ENCODE assay signal across 1 cellular context in the genomic region with DNA sequence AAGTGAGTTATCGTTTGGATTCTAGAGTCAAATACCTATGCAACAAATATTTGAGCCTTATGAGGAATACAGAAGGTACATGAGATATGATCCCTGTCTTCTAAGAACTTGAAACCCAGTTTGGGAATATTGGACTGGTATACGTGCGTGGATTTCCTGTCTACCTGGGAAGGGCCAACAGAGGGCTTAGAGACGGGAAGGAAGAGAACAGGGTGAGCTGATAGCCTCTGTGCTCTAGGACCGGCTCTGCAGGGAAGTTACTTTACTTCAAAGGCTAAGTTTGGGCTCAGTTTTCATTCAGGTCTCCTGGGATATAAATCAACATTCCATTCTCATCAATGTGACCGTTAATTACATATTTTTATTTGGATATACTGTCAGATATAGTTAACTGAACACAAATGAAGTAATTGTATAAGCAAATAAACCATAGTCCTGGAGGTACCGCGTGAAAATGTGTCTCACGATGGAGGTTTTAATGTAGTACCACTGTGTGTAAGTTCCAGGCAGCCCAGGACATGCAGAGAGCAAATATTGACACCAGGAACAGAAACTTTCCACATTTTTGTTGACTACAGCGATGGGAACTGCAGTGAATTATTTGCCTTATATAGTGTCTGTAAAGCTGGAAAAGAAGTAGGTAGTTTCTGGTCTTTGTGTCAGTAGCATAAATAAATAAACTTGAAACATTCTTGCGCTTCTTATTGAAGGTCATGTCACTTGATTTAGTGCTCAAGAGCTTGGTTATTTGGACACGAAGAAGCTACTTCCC.
TF ChIP-seq lines count a peak whose summit lies in the region.

No MANE protein-coding gene starts in this region.

TF ChIP-seq in A549, 52 proteins besides CTCF, POLR2A, EP300 and RAD21:
- TF ChIP-seq ATOH8 (CRISPR knock-in tag; IDR thresholded peaks at IDR 0.05; ENCODE audit: low read depth), result no peak
- no peak for TF ChIP-seq TP53 (CRISPR knock-in tag; IDR thresholded peaks at IDR 0.05)
- no peak for TF ChIP-seq MAFK (IDR thresholded peaks at IDR 0.05; ENCODE audit: partially characterized antibody)
- TF ChIP-seq RCOR1 (IDR thresholded peaks at IDR 0.05; ENCODE audit: low read depth, low read length), result no peak
- TF ChIP-seq HOXB13 (CRISPR knock-in tag; IDR thresholded peaks at IDR 0.05; ENCODE audit: low read depth), result no peak
- no peak for TF ChIP-seq SREBF2 (IDR thresholded peaks at IDR 0.05)
- TF ChIP-seq FOSL2 (IDR thresholded peaks at IDR 0.05), result no peak
- no peak for TF ChIP-seq FOSL2 (CRISPR knock-in tag; IDR thresholded peaks at IDR 0.05)
- no peak for TF ChIP-seq MAX (IDR thresholded peaks at IDR 0.05)
- no peak for TF ChIP-seq CBX2 (IDR thresholded peaks at IDR 0.05; ENCODE audit: borderline replicate concordance, low read depth)
- no peak for TF ChIP-seq JUN (IDR thresholded peaks at IDR 0.05)
- no peak for TF ChIP-seq MYC (IDR thresholded peaks at IDR 0.05; ENCODE audit: borderline replicate concordance, low read length)
- no peak for TF ChIP-seq RARB (CRISPR knock-in tag; IDR thresholded peaks at IDR 0.05)
